In genomic region chr2:226837334-226837733, GRCh38 we compare ENCODE assay signal across 10 cellular contexts. TPM values are rescaled to one million over a fixed set of nuclear protein-coding genes. Genes with fewer than 3 reads are reported as not detected.
DNase-seq lines count a peak whose midpoint lies in the region; ATAC-seq, FAIRE-seq and TF ChIP-seq lines count a peak whose summit lies in the region.
"Had no signal": no experiment of that assay in that cellular context is flagged by ENCODE, and none has a peak within 500 bp of the region (broad histone marks: within the 10 kb centered on the region; RNA-seq: fewer than 3 reads in every experiment).

No MANE protein-coding gene starts in this region.

- H3K9me3 Mint-ChIP-seq in astrocyte (ENCODE audit: unreplicated experiment) (peaks cover 3% of the 10 kb centered on the region), naive B cell (no peaks in the 10 kb centered on the region)

- WGBS in IMR-90 (ENCODE audit: extremely low coverage in 2 of 2, insufficient read length in 1 of 2), 2 experiments = 100% methylated on average over 2 of the region's 7 CpGs; no CpG with 5 or more reads in 1 of the 2 experiments

- H3K4me2 ChIP-seq in BLaER1 (peak overlapping the region; percentile 89), IMR-90 (ENCODE audit: low read depth, low read length) (peak overlapping the region; percentile 13; the same call in 1 of the 2 replicates), astrocyte (ENCODE audit: low read length) (peak overlapping the region; percentile 87)

- H3K4me3 ChIP-seq in BLaER1 (peak overlapping the region; percentile 74), IMR-90 (ENCODE audit: insufficient read depth, low read depth, low read length) (no peak overlapping the region), astrocyte (ENCODE audit: insufficient read depth, low read depth, low read length) (no peak overlapping the region)

- no peak for FAIRE-seq in astrocyte (lab: Jason Lieb, UNC)
- no peak for FAIRE-seq in urothelium cell line (lab: Jason Lieb, UNC)

- no peak for TF ChIP-seq RAD21 in IMR-90 (IDR thresholded peaks at IDR 0.05; ENCODE audit: low read length)

- H3K36me3 ChIP-seq in BLaER1 (peaks cover 14% of the 10 kb centered on the region), IMR-90 (ENCODE audit: control insufficient read depth, insufficient read depth, low read length) (0 out of 2 replicates have a peak, but pooled peaks cover 2% of the 10 kb centered on the region), astrocyte (ENCODE audit: insufficient read depth, low read length) (no peaks in the 10 kb centered on the region)

- POLR2A ChIA-PET in IMR-90 (lab: Charles Lee; ENCODE audit: unreplicated experiment) = no interaction called here

- no peak overlapping the region for H4K91ac ChIP-seq in IMR-90 (ENCODE audit: insufficient read depth, low read depth, low read length)

- peak overlapping the region; percentile 17; the same call in 1 of the 2 replicates for H2BK20ac ChIP-seq in IMR-90 (ENCODE audit: low read depth, low read length)

- dilution Hi-C loops in IMR-90 (cut with HindIII; ENCODE audit: low sequenced_read_pairs, unreplicated experiment) = no loop called here

- H3K36me3 Mint-ChIP-seq in astrocyte (ENCODE audit: low read depth, unreplicated experiment) = no peaks in the 10 kb centered on the region
- H3K36me3 Mint-ChIP-seq in naive B cell = no peaks in the 10 kb centered on the region

- no peak overlapping the region for H4K5ac ChIP-seq in IMR-90 (ENCODE audit: low read depth, low read length)

- no peak overlapping the region for H2BK15ac ChIP-seq in IMR-90 (ENCODE audit: low read depth, low read length)

- 0 out of 2 replicates have a peak overlapping the region, but pooled peaks have one; percentile 7 for H2BK120ac ChIP-seq in IMR-90 (ENCODE audit: low read depth, low read length)

- peaks cover 15% of the 10 kb centered on the region for H3K4me1 Mint-ChIP-seq in astrocyte (ENCODE audit: low read depth, unreplicated experiment)
- H3K4me1 Mint-ChIP-seq in naive B cell = peaks cover 43 to 81% (median 45%) of the 10 kb centered on the region in 3 donors

- H4K20me1 ChIP-seq in BLaER1 (no peaks in the 10 kb centered on the region), IMR-90 (ENCODE audit: insufficient read depth, low read length) (no peaks in the 10 kb centered on the region), astrocyte (ENCODE audit: insufficient read depth, low read length) (no peaks in the 10 kb centered on the region)

- H3K9me3 ChIP-seq in BLaER1 = peaks cover 12% of the 10 kb centered on the region
- H3K9me3 ChIP-seq in IMR-90 (ENCODE audit: control insufficient read depth, insufficient read depth, low read length) = no peaks in the 10 kb centered on the region
- H3K9me3 ChIP-seq in astrocyte (ENCODE audit: insufficient read depth, low read depth, low read length) = no peaks in the 10 kb centered on the region

- H3K79me1 ChIP-seq in IMR-90 (ENCODE audit: low read depth in 1 of 2, low read length in 2 of 2) = peaks cover 27 to 39% of the 10 kb centered on the region in 2 experiments

- 0 out of 2 replicates have a peak overlapping the region, but pooled peaks have one; percentile 37 for H3K14ac ChIP-seq in IMR-90 (replicated peaks; ENCODE audit: low read depth, low read length)

- no peak for DNase-seq in IMR-90
- DNase-seq in astrocyte (ENCODE audit: low read depth) = no peak
- no peak for DNase-seq in naive B cell
- no peak for DNase-seq in inferior parietal cortex (ENCODE audit: extremely low spot score)
- DNase-seq in urothelium cell line (ENCODE audit: low spot score) = no peak
- no peak for DNase-seq in NCI-H345 treated with DMSO at 0.1 percent for 48 hours (lab: John Stamatoyannopoulos, UW; ENCODE audit: unreplicated experiment)
- no peak for DNase-seq in amniotic stem cell (lab: John Stamatoyannopoulos, UW)
- DNase-seq: central memory CD4-positive, alpha-beta T cell; EL had no signal

- CTCF ChIA-PET in IMR-90 (lab: Yijun Ruan, JAX) = interaction anchor here (0.9 kb wide), 1 partner anchor 20 kb away, joined by 3 read pairs; no protein-coding TSS in a partner anchor

- ATAC-seq in IMR-90 (ENCODE audit: low read depth) (no peak), naive B cell (ENCODE audit: low read depth in 2 of 2) (no peak)

- H4K8ac ChIP-seq in IMR-90 (ENCODE audit: low read depth in 2 of 2, low read length in 2 of 2) = peak overlapping the region in 1 of 2 experiments; percentile 11; a peak in 2 of 4 replicates

- peaks cover 21% of the 10 kb centered on the region for H3K79me2 ChIP-seq in astrocyte (ENCODE audit: insufficient read depth, low read length)

- peak overlapping the region; percentile 93; the same call in 1 of the 2 replicates for H3K27ac ChIP-seq in BLaER1
- 0 out of 2 replicates have a peak overlapping the region, but pooled peaks have one; percentile 10 for H3K27ac ChIP-seq in IMR-90 (ENCODE audit: insufficient read depth, low read length)
- no peak overlapping the region for H3K27ac ChIP-seq in astrocyte (ENCODE audit: low read depth, low read length)

- 0 out of 2 replicates have a peak overlapping the region, but pooled peaks have one; percentile 28 for H3K23ac ChIP-seq in IMR-90 (ENCODE audit: low read depth, low read length)

- BruUV-seq in IMR-90 (replicated peaks; lab: Mats Ljungman, UMichigan) = no TSS peak

- no peaks in the 10 kb centered on the region for H3K27me3 ChIP-seq in BLaER1
- H3K27me3 ChIP-seq in IMR-90 (ENCODE audit: control insufficient read depth, insufficient read depth, low read length) = no peaks in the 10 kb centered on the region
- no peaks in the 10 kb centered on the region for H3K27me3 ChIP-seq in astrocyte (ENCODE audit: insufficient read depth, low read length)

- H3K4me3 Mint-ChIP-seq in astrocyte (ENCODE audit: unreplicated experiment) = peak overlapping the region; percentile 93
- peak overlapping the region; percentile 51 to 99 (median 96) for H3K4me3 Mint-ChIP-seq in naive B cell

- TF ChIP-seq POLR2A in IMR-90 (IDR thresholded peaks at IDR 0.05; ENCODE audit: low read depth, low read length) = no peak

- intact Hi-C loops in IMR-90 (cut with micrococcal nuclease) = loop anchor here (5.0 kb wide), 2 partner anchors 35 to 55 kb away; no protein-coding TSS in a partner anchor

- peaks cover 5% of the 10 kb centered on the region; the same call in 1 of the 2 replicates for H3K9me1 ChIP-seq in IMR-90 (ENCODE audit: insufficient read depth, low read length)

- TF ChIP-seq CTCF in IMR-90 (conservative IDR thresholded peaks at IDR 0.05; ENCODE audit: low read depth, low read length) = no peak
- no peak for TF ChIP-seq CTCF in astrocyte (IDR thresholded peaks at IDR 0.05; ENCODE audit: insufficient read depth, low read depth, low read length)

- H2AFZ ChIP-seq in IMR-90 (replicated peaks; ENCODE audit: low read length, poor library complexity) (no peak overlapping the region), astrocyte (ENCODE audit: low read depth, low read length) (no peak overlapping the region)

- H3K27ac Mint-ChIP-seq in astrocyte (ENCODE audit: unreplicated experiment) (peak overlapping the region; percentile 58), naive B cell (peak overlapping the region; percentile 99 to 100 (median 100))

- H3K4ac ChIP-seq in IMR-90 (ENCODE audit: low read depth, low read length) = no peak overlapping the region

- H3K4me1 ChIP-seq in BLaER1 (peaks cover 32% of the 10 kb centered on the region), IMR-90 (ENCODE audit: control insufficient read depth, insufficient read depth, low read length) (peaks cover 2% of the 10 kb centered on the region; the same call in 1 of the 2 replicates), astrocyte (ENCODE audit: insufficient read depth, low read length) (peaks cover 10% of the 10 kb centered on the region)

- H2AK5ac ChIP-seq in IMR-90 (ENCODE audit: low read depth, low read length) = peak overlapping the region; percentile 72

- H3K56ac ChIP-seq in IMR-90 (ENCODE audit: extremely low read depth, insufficient read depth, low read length) = no peak overlapping the region

- no peak overlapping the region for H3K18ac ChIP-seq in IMR-90 (ENCODE audit: low read depth, low read length)

- H2AK9ac ChIP-seq in IMR-90 (replicated peaks; ENCODE audit: low read depth, low read length, poor library complexity) = no peak overlapping the region

- H3K27me3 Mint-ChIP-seq in astrocyte (ENCODE audit: low read depth, unreplicated experiment) (no peaks in the 10 kb centered on the region), naive B cell (no peaks in the 10 kb centered on the region)

- in situ Hi-C loops in IMR-90 (cut with MboI; ENCODE audit: low sequenced_read_pairs) = no loop called here

- H2BK5ac ChIP-seq in IMR-90 (ENCODE audit: low read depth, low read length, poor library complexity, severe bottlenecking) = peak overlapping the region; percentile 83

- H3K9ac ChIP-seq in BLaER1 = peak overlapping the region; percentile 88; the same call in 1 of the 2 replicates
- H3K9ac ChIP-seq in IMR-90 (ENCODE audit: low read depth, low read length) = no peak overlapping the region
- peak overlapping the region; percentile 94 for H3K9ac ChIP-seq in astrocyte (ENCODE audit: low read length)

TF ChIP-seq in IMR-90, 13 proteins besides CTCF, POLR2A, EP300 and RAD21 (continues in another document):
- TF ChIP-seq NFE2L2 (IDR thresholded peaks at IDR 0.05; ENCODE audit: low read depth, low read length) = no peak
- no peak for TF ChIP-seq FOS (IDR thresholded peaks at IDR 0.05; ENCODE audit: low read depth, low read length)
- TF ChIP-seq ELK1 (IDR thresholded peaks at IDR 0.05; ENCODE audit: borderline replicate concordance, low read depth, low read length) = no peak
- no peak for TF ChIP-seq CEBPB (IDR thresholded peaks at IDR 0.05; ENCODE audit: low read depth, low read length)

RNA-seq across cellular contexts. Expression of gene RHBDD1, which starts 1.5 kb away (rescaled TPM):
- total RNA-seq in IMR-90 (2012; rRNA removed) = 11.9 and 14.0 TPM in 2 replicates
- polyA plus RNA-seq in IMR-90 (2012; rRNA removed) = 9.3 and 9.7 TPM in 2 replicates
- 4.0 and 4.1 TPM in 2 replicates for polyA plus RNA-seq in IMR-90 (2012; cell fraction: cytosol; rRNA removed)
- 3.8 and 8.8 TPM in 2 replicates for polyA plus RNA-seq in IMR-90 (2012; cell fraction: nucleus; rRNA removed; ENCODE audit: low replicate concordance)
- 30.2 and 31.3 TPM in 2 replicates for total RNA-seq in astrocyte
- polyA plus RNA-seq in naive B cell (ENCODE audit: low read depth in 6 of 6) = 10 to 100 TPM; 30.6 to 63.5 (median 49.6) TPM

RNA-seq across cellular contexts. Expression of gene IRS1, which starts 37.7 kb away (rescaled TPM):
- 21.1 and 29.4 TPM in 2 replicates for total RNA-seq in IMR-90 (2012; rRNA removed)
- polyA plus RNA-seq in IMR-90 (2012; rRNA removed) = 37.1 and 44.5 TPM in 2 replicates
- polyA plus RNA-seq in IMR-90 (2012; cell fraction: cytosol; rRNA removed) = 15.4 and 40.6 TPM in 2 replicates
- 20.3 and 39.6 TPM in 2 replicates for polyA plus RNA-seq in IMR-90 (2012; cell fraction: nucleus; rRNA removed; ENCODE audit: low replicate concordance)
- total RNA-seq in astrocyte = 34.2 and 45.0 TPM in 2 replicates
- polyA plus RNA-seq in naive B cell (ENCODE audit: low read depth in 6 of 6) = 1 to 10 TPM in 1 of 6 donors, under 1 TPM in 5; 0.43 to 2.7 (median 0.73) TPM

Comparison
In these comparisons a context has a peak if more than half of its experiments do, and no peak if none do; other contexts are left out.
1. H3K4me2 ChIP-seq: peak in every context shown above with its lines; median percentile 89 in BLaER1; 87 in astrocyte; 13 in IMR-90.